ENCODE assay signal across 26 cellular contexts in genomic region chr17:78897639-78897996, GRCh38. TPM values are rescaled to one million over a fixed set of nuclear protein-coding genes. Genes with fewer than 3 reads are reported as not detected.
DNase-seq lines count a peak whose midpoint lies in the region; ATAC-seq, FAIRE-seq and TF ChIP-seq lines count a peak whose summit lies in the region.
"Had no signal": no experiment of that assay in that cellular context is flagged by ENCODE, and none has a peak within 500 bp of the region (broad histone marks: within the 10 kb centered on the region; RNA-seq: fewer than 3 reads in every experiment).

No MANE protein-coding gene starts in this region.

- FAIRE-seq in bronchial epithelial cell (lab: Jason Lieb, UNC): peak; percentile 7
- no peak for FAIRE-seq in frontal cortex (lab: Jason Lieb, UNC)
- FAIRE-seq: K562, pancreas had no signal

- H3K36me3 ChIP-seq in bronchial epithelial cell (ENCODE audit: control insufficient read depth, insufficient read depth, low read length): no peaks in the 10 kb centered on the region
- no peaks in the 10 kb centered on the region for H3K36me3 ChIP-seq in OCI-LY7 (ENCODE audit: insufficient read depth, low read length)
- H3K36me3 ChIP-seq: Peyer's patch had no signal

- H3K79me2 ChIP-seq in OCI-LY7 (ENCODE audit: insufficient read depth, low read depth, low read length): no peaks in the 10 kb centered on the region

- no peak overlapping the region for H2AFZ ChIP-seq in OCI-LY7 (ENCODE audit: low read length)

- CTCF ChIA-PET in OCI-LY7 (lab: Charles Lee; ENCODE audit: unreplicated experiment): no interaction called here

- H3K4me3 ChIP-seq in bronchial epithelial cell (ENCODE audit: low read depth, low read length) (no peak overlapping the region), OCI-LY7 (ENCODE audit: low read depth, low read length, poor library complexity, severe bottlenecking) (no peak overlapping the region)
- H3K4me3 ChIP-seq: K562, pancreas, Peyer's patch, SJCRH30 had no signal

- no peaks in the 10 kb centered on the region for H4K20me1 ChIP-seq in OCI-LY7 (ENCODE audit: insufficient read depth, low read length)

- peak overlapping the region in 4 of 7 donors; percentile 3 to 76 (median 64) for H3K27ac Mint-ChIP-seq in CD14-positive monocyte
- no peak overlapping the region for H3K27ac Mint-ChIP-seq in activated T-helper 17 cell treated with anti-CD3 and anti-CD28 coated beads, Interleukin-2, amount 50 U/mL, for 72 hours
- H3K27ac Mint-ChIP-seq: activated CD4-positive, alpha-beta memory T cell treated with anti-CD3 and anti-CD28 coated beads, Interleukin-2, amount 10 ng/mL, durations not matched to agents 7 days and 5 days; activated naive CD8-positive, alpha-beta T cell treated with anti-CD3 and anti-CD28 coated beads, Interleukin-2, amount 10 ng/mL, durations not matched to agents 7 days and 5 days; mesothelial cell of epicardium; naive thymus-derived CD8-positive, alpha-beta T cell; T-cell had no signal

- H3K27me3 Mint-ChIP-seq in CD14-positive monocyte (ENCODE audit: low read depth in 3 of 3): peaks cover 0 to 4% (median 0%) of the 10 kb centered on the region in 3 donors
- H3K27me3 Mint-ChIP-seq in activated T-helper 17 cell treated with anti-CD3 and anti-CD28 coated beads, Interleukin-2, amount 50 U/mL, for 72 hours: no peaks in the 10 kb centered on the region
- H3K27me3 Mint-ChIP-seq: naive thymus-derived CD8-positive, alpha-beta T cell; T-cell had no signal

- no peak for DNase-seq in CD14-positive monocyte (ENCODE audit: low spot score)
- DNase-seq in bronchial epithelial cell (ENCODE audit: low read depth): no peak
- DNase-seq in sciatic nerve (ENCODE audit: low spot score): no peak
- no peak for DNase-seq in OCI-LY7 (ENCODE audit: low spot score)
- no peak for DNase-seq in NAMALWA (ENCODE audit: low spot score)
- DNase-seq in frontal cortex (ENCODE audit: low spot score in 2 of 2): no peak
- DNase-seq: activated CD4-positive, alpha-beta memory T cell treated with anti-CD3 and anti-CD28 coated beads, Interleukin-2, amount 10 ng/mL, durations not matched to agents 7 days and 5 days; activated effector memory CD4-positive, alpha-beta T cell treated with Interleukin-2 at 50 U/mL for 16 hours; activated naive CD8-positive, alpha-beta T cell treated with anti-CD3 and anti-CD28 coated beads, Interleukin-2, amount 10 ng/mL, durations not matched to agents 7 days and 5 days; COR-L47; DMS79; effector memory CD4-positive, alpha-beta T cell; naive thymus-derived CD8-positive, alpha-beta T cell; NCI-H146; NCI-H2171 treated with DMSO at 0.1 percent for 48 hours; NCI-H524 treated with DMSO at 0.1 percent for 48 hours; pancreas; Peyer's patch; SJCRH30; T-cell had no signal

- peak overlapping the region; percentile 75 for H3K27ac ChIP-seq in layer of hippocampus (ENCODE audit: low read depth, low read length)
- no peak overlapping the region for H3K27ac ChIP-seq in OCI-LY7 (ENCODE audit: low read depth, low read length, poor library complexity, severe bottlenecking)
- H3K27ac ChIP-seq: Peyer's patch, SJCRH30 had no signal

- intact Hi-C loops in CD14-positive monocyte (cut with micrococcal nuclease) (no loop called here), sciatic nerve (cut with DNase I) (no loop called here), OCI-LY7 (cut with micrococcal nuclease; ENCODE audit: unreplicated experiment) (no loop called here)

- H3K27me3 ChIP-seq in bronchial epithelial cell (ENCODE audit: control insufficient read depth, insufficient read depth, low read length) (peaks cover 3% of the 10 kb centered on the region), layer of hippocampus (ENCODE audit: control insufficient read depth, insufficient read depth, low read length) (no peaks in the 10 kb centered on the region)
- H3K27me3 ChIP-seq: pancreas, Peyer's patch, SJCRH30 had no signal

- no peak overlapping the region for H3K4me2 ChIP-seq in OCI-LY7 (ENCODE audit: low read length)

- peaks cover 0 to 3% (median 0%) of the 10 kb centered on the region in 7 donors for H3K9me3 Mint-ChIP-seq in CD14-positive monocyte
- no peaks in the 10 kb centered on the region for H3K9me3 Mint-ChIP-seq in activated T-helper 17 cell treated with anti-CD3 and anti-CD28 coated beads, Interleukin-2, amount 50 U/mL, for 72 hours
- H3K9me3 Mint-ChIP-seq: activated CD4-positive, alpha-beta memory T cell treated with anti-CD3 and anti-CD28 coated beads, Interleukin-2, amount 10 ng/mL, durations not matched to agents 7 days and 5 days; activated naive CD8-positive, alpha-beta T cell treated with anti-CD3 and anti-CD28 coated beads, Interleukin-2, amount 10 ng/mL, durations not matched to agents 7 days and 5 days; mesothelial cell of epicardium; naive thymus-derived CD8-positive, alpha-beta T cell; T-cell had no signal

- POLR2A ChIA-PET in OCI-LY7 (lab: Charles Lee): no interaction called here

- no peaks in the 10 kb centered on the region for H3K9me2 ChIP-seq in OCI-LY7 (ENCODE audit: insufficient read depth, low read length)

- H3K4me3 Mint-ChIP-seq in CD14-positive monocyte: no peak overlapping the region
- H3K4me3 Mint-ChIP-seq in activated T-helper 17 cell treated with anti-CD3 and anti-CD28 coated beads, Interleukin-2, amount 50 U/mL, for 72 hours: no peak overlapping the region
- H3K4me3 Mint-ChIP-seq: activated CD4-positive, alpha-beta memory T cell treated with anti-CD3 and anti-CD28 coated beads, Interleukin-2, amount 10 ng/mL, durations not matched to agents 7 days and 5 days; activated naive CD8-positive, alpha-beta T cell treated with anti-CD3 and anti-CD28 coated beads, Interleukin-2, amount 10 ng/mL, durations not matched to agents 7 days and 5 days; mesothelial cell of epicardium; naive thymus-derived CD8-positive, alpha-beta T cell; T-cell had no signal

- no TSS peak for BruUV-seq in OCI-LY7 (replicated peaks; lab: Mats Ljungman, UMichigan)

- no peaks in the 10 kb centered on the region for H3K9me3 ChIP-seq in OCI-LY7 (ENCODE audit: low read length)
- H3K9me3 ChIP-seq: pancreas, Peyer's patch, SJCRH30 had no signal

- TF ChIP-seq CTCF in CD14-positive monocyte (IDR thresholded peaks at IDR 0.05) (no peak), bronchial epithelial cell (IDR thresholded peaks at IDR 0.05; ENCODE audit: insufficient read depth, low read length, severe bottlenecking) (no peak), OCI-LY7 (conservative IDR thresholded peaks at IDR 0.05; ENCODE audit: low read length) (no peak)

- H3K4me1 Mint-ChIP-seq in CD14-positive monocyte: peaks cover 46% of the 10 kb centered on the region
- no peaks in the 10 kb centered on the region for H3K4me1 Mint-ChIP-seq in activated T-helper 17 cell treated with anti-CD3 and anti-CD28 coated beads, Interleukin-2, amount 50 U/mL, for 72 hours
- H3K4me1 Mint-ChIP-seq: activated CD4-positive, alpha-beta memory T cell treated with anti-CD3 and anti-CD28 coated beads, Interleukin-2, amount 10 ng/mL, durations not matched to agents 7 days and 5 days; activated naive CD8-positive, alpha-beta T cell treated with anti-CD3 and anti-CD28 coated beads, Interleukin-2, amount 10 ng/mL, durations not matched to agents 7 days and 5 days had no signal

- no peaks in the 10 kb centered on the region for H3K4me1 ChIP-seq in OCI-LY7 (ENCODE audit: insufficient read depth, low read length, poor library complexity, severe bottlenecking)

- peaks cover 51 to 72% of the 10 kb centered on the region in 2 donors for H3K36me3 Mint-ChIP-seq in CD14-positive monocyte
- H3K36me3 Mint-ChIP-seq in activated T-helper 17 cell treated with anti-CD3 and anti-CD28 coated beads, Interleukin-2, amount 50 U/mL, for 72 hours (ENCODE audit: low read depth): no peaks in the 10 kb centered on the region
- H3K36me3 Mint-ChIP-seq: activated naive CD8-positive, alpha-beta T cell treated with anti-CD3 and anti-CD28 coated beads, Interleukin-2, amount 10 ng/mL, durations not matched to agents 7 days and 5 days; naive thymus-derived CD8-positive, alpha-beta T cell; T-cell had no signal

- ATAC-seq in sciatic nerve: peak; percentile 26
- no peak for ATAC-seq in activated T-helper 17 cell treated with anti-CD3 and anti-CD28 coated beads, Interleukin-2, amount 50 U/mL, for 72 hours (replicated peaks)
- ATAC-seq: activated CD4-positive, CD25-positive, alpha-beta regulatory T cell treated with anti-CD3 and anti-CD28 coated beads, Interleukin-2, amount 50 U/mL, for 24 hours; esophagus mucosa; K562; naive thymus-derived CD8-positive, alpha-beta T cell; pancreas; T-cell had no signal

RNA-seq across cellular contexts. Expression of gene CEP295NL, which starts 5.4 kb away (rescaled TPM):
- under 1 TPM in 1 of 2 donors, not detected in 1; 0.38 TPM for polyA plus RNA-seq in CD14-positive monocyte
- total RNA-seq in bronchial epithelial cell (0.13 and 0.26 TPM in 2 replicates), sciatic nerve (16.7 TPM), OCI-LY7 (2022) (not detected in 2 replicates), frontal cortex (1.2 TPM)
- not detected in 2 replicates for total RNA-seq in OCI-LY7 (2014; rRNA removed; shearing (Covaris generic))
- not detected for total RNA-seq in activated T-helper 17 cell treated with anti-CD3 and anti-CD28 coated beads, Interleukin-2, amount 50 U/mL, for 72 hours
- total RNA-seq: activated CD4-positive, alpha-beta memory T cell treated with anti-CD3 and anti-CD28 coated beads, Interleukin-2, amount 10 ng/mL, durations not matched to agents 7 days and 5 days; K562 had no signal
- polyA plus RNA-seq: K562; naive thymus-derived CD8-positive, alpha-beta T cell had no signal

RNA-seq across cellular contexts. Expression of gene TIMP2, which starts 27.6 kb away (rescaled TPM):
- polyA plus RNA-seq in CD14-positive monocyte: 1 to 10 TPM; 4.5 to 6.4 TPM
- total RNA-seq in bronchial epithelial cell (2.1 and 2.2 TPM in 2 replicates), sciatic nerve (720 TPM), OCI-LY7 (2022) (not detected in 2 replicates), frontal cortex (33.8 TPM)
- 0.54 and 0.57 TPM in 2 replicates for total RNA-seq in OCI-LY7 (2014; rRNA removed; shearing (Covaris generic))
- total RNA-seq in activated T-helper 17 cell treated with anti-CD3 and anti-CD28 coated beads, Interleukin-2, amount 50 U/mL, for 72 hours: under 1 TPM; 0.74 to 0.86 TPM
- polyA plus RNA-seq: K562 had no signal

RNA-seq across cellular contexts. Expression of gene USP36, which starts 57.0 kb away (rescaled TPM):
- 1 to 10 TPM; 4.4 to 6.1 TPM for polyA plus RNA-seq in CD14-positive monocyte
- total RNA-seq in bronchial epithelial cell (18.8 and 21.6 TPM in 2 replicates), sciatic nerve (109 TPM), OCI-LY7 (2022) (113 and 144 TPM in 2 replicates), frontal cortex (18.8 TPM)
- 46.6 and 47.2 TPM in 2 replicates for total RNA-seq in OCI-LY7 (2014; rRNA removed; shearing (Covaris generic))
- total RNA-seq in activated T-helper 17 cell treated with anti-CD3 and anti-CD28 coated beads, Interleukin-2, amount 50 U/mL, for 72 hours: 100 to 1,000 TPM in 1 of 2 donors, 10 to 100 TPM in 1; 95.3 to 139 TPM

Comparison
In these comparisons a context has a peak if more than half of its experiments do, and no peak if none do; other contexts are left out.
1. RNA of gene TIMP2, which starts 27.6 kb away (total RNA-seq): 720 TPM in sciatic nerve (single experiment); 33.8 TPM in frontal cortex (single experiment), 2.1 to 2.2 TPM in bronchial epithelial cell, 0.74 to 0.86 TPM in activated T-helper 17 cell treated with anti-CD3 and anti-CD28 coated beads, Interleukin-2, amount 50 U/mL, for 72 hours and 0.54 to 0.57 TPM in OCI-LY7; every median in the first group is over 10 times any median in the second.